In the genomic region with DNA sequence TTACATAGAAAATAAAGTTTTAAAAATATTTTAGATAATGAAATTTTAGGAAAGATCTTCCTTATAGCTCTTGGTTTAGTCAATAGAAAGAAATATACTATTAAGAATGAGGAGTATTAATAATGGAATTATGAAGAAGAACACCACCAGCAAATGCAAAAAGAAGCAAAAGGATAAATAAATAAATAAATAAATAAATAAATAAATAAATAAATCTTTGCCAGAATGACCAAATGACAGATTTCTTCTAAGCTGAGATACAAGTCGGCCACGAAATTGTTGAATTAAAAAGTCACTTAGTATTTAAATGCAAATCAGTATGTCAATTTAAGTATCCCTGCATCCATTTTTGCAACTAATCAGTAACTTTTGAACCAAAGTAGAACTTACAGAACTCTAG, we compare ENCODE assay signal across 8 cellular contexts.
"Had no signal": no experiment of that assay in that cellular context is flagged by ENCODE, and none has a peak within 500 bp of the region (broad histone marks: within the 10 kb centered on the region; RNA-seq: fewer than 3 reads in every experiment).

No MANE protein-coding gene starts in this region.

- DNase-seq: GM23248, GOT3, H7, HCEC 1CT, HFFc6, KBM-7 had no signal

- ATAC-seq: HepG2 had no signal

- H3K27ac ChIP-seq: GM23248, HL-60 had no signal

- H3K4me3 ChIP-seq: GM23248 had no signal

- FAIRE-seq: HepG2 had no signal
